Comparison of ENCODE assay signal across 1 cellular context in the genomic region with DNA sequence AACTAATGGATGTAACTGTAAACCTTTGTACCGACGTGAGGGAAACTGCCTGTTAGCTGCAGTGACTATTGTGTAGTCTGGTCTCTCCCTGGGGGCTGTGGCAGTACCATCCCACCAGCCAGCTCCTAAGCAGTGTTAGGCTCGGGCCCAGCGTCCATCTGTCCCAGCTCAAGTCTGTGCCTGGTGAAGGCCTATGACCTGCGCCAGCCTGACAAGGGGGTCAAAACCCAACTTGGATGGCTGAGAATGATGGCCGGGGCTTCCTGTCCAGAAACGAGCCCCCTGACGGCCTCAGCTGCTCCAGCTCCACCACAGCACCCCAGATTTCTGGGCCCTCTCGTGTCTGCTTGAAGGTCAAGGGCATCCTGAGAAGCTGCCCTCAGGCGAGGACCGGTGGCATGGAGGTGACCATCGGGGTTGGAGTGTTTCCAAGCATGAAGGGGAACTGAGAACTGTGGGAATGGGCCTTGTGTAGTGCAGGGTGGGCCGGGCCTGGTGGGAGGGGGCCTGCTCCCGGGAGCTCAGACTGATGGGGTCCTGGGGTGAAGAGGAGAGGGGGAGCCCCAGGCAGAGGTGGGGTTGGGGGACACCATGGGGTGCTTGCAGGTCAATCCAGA.
TF ChIP-seq lines count a peak whose summit lies in the region.

No MANE protein-coding gene starts in this region.

TF ChIP-seq in GM12878, 131 proteins besides CTCF, POLR2A, EP300 and RAD21:
- TF ChIP-seq, protein P1, sequence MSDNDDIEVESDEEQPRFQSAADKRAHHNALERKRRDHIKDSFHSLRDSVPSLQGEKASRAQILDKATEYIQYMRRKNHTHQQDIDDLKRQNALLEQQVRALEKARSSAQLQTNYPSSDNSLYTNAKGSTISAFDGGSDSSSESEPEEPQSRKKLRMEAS (IDR thresholded peaks at IDR 0.05; ENCODE audit: low read depth, low read length) = no peak
- TF ChIP-seq ETV6 (conservative IDR thresholded peaks at IDR 0.05 in 1 of 2, IDR thresholded peaks at IDR 0.05 in 1 of 2; ENCODE audit: borderline replicate concordance in 1 of 2, low read depth in 1 of 2) (no peak), STAT3 (IDR thresholded peaks at IDR 0.05; ENCODE audit: low read depth, low read length) (no peak), SMAD5 (IDR thresholded peaks at IDR 0.05; ENCODE audit: low read depth) (no peak), RB1 (IDR thresholded peaks at IDR 0.05; ENCODE audit: borderline replicate concordance) (no peak), ZNF217 (IDR thresholded peaks at IDR 0.05) (no peak), HDAC2 (IDR thresholded peaks at IDR 0.05) (no peak), EGR1 (IDR thresholded peaks at IDR 0.05; ENCODE audit: borderline replicate concordance in 1 of 2, low read depth in 2 of 2, low read length in 2 of 2) (no peak), SPI1 (IDR thresholded peaks at IDR 0.05; ENCODE audit: borderline replicate concordance, insufficient read depth, low read depth, low read length) (no peak; the same call in 1 of the 2 replicates), CBX5 (IDR thresholded peaks at IDR 0.05; ENCODE audit: low read depth) (no peak), SIX5 (IDR thresholded peaks at IDR 0.05; ENCODE audit: low read depth, low read length, severe bottlenecking) (no peak), ZSCAN29 (IDR thresholded peaks at IDR 0.05) (no peak), FOXM1 (IDR thresholded peaks at IDR 0.05; ENCODE audit: low read depth, low read length) (no peak), SMARCA5 (IDR thresholded peaks at IDR 0.05) (no peak)
- TF ChIP-seq, protein P2, sequence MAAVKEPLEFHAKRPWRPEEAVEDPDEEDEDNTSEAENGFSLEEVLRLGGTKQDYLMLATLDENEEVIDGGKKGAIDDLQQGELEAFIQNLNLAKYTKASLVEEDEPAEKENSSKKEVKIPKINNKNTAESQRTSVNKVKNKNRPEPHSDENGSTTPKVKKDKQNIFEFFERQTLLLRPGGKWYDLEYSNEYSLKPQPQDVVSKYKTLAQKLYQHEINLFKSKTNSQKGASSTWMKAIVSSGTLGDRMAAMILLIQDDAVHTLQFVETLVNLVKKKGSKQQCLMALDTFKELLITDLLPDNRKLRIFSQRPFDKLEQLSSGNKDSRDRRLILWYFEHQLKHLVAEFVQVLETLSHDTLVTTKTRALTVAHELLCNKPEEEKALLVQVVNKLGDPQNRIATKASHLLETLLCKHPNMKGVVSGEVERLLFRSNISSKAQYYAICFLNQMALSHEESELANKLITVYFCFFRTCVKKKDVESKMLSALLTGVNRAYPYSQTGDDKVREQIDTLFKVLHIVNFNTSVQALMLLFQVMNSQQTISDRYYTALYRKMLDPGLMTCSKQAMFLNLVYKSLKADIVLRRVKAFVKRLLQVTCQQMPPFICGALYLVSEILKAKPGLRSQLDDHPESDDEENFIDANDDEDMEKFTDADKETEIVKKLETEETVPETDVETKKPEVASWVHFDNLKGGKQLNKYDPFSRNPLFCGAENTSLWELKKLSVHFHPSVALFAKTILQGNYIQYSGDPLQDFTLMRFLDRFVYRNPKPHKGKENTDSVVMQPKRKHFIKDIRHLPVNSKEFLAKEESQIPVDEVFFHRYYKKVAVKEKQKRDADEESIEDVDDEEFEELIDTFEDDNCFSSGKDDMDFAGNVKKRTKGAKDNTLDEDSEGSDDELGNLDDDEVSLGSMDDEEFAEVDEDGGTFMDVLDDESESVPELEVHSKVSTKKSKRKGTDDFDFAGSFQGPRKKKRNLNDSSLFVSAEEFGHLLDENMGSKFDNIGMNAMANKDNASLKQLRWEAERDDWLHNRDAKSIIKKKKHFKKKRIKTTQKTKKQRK (IDR thresholded peaks at IDR 0.05; ENCODE audit: low read depth, low read length) = no peak
- TF ChIP-seq, protein P3, sequence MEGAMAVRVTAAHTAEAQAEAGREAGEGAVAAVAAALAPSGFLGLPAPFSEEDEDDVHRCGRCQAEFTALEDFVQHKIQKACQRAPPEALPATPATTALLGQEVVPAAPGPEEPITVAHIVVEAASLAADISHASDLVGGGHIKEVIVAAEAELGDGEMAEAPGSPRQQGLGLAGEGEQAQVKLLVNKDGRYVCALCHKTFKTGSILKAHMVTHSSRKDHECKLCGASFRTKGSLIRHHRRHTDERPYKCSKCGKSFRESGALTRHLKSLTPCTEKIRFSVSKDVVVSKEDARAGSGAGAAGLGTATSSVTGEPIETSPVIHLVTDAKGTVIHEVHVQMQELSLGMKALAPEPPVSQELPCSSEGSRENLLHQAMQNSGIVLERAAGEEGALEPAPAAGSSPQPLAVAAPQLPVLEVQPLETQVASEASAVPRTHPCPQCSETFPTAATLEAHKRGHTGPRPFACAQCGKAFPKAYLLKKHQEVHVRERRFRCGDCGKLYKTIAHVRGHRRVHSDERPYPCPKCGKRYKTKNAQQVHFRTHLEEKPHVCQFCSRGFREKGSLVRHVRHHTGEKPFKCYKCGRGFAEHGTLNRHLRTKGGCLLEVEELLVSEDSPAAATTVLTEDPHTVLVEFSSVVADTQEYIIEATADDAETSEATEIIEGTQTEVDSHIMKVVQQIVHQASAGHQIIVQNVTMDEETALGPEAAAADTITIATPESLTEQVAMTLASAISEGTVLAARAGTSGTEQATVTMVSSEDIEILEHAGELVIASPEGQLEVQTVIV (IDR thresholded peaks at IDR 0.05; ENCODE audit: borderline replicate concordance, partially characterized antibody) = no peak
- TF ChIP-seq, protein P4, sequence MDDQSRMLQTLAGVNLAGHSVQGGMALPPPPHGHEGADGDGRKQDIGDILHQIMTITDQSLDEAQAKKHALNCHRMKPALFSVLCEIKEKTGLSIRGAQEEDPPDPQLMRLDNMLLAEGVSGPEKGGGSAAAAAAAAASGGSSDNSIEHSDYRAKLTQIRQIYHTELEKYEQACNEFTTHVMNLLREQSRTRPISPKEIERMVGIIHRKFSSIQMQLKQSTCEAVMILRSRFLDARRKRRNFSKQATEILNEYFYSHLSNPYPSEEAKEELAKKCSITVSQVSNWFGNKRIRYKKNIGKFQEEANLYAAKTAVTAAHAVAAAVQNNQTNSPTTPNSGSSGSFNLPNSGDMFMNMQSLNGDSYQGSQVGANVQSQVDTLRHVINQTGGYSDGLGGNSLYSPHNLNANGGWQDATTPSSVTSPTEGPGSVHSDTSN (IDR thresholded peaks at IDR 0.05; ENCODE audit: insufficient replicate concordance, low read depth, low read length) = no peak
- TF ChIP-seq, protein P5, sequence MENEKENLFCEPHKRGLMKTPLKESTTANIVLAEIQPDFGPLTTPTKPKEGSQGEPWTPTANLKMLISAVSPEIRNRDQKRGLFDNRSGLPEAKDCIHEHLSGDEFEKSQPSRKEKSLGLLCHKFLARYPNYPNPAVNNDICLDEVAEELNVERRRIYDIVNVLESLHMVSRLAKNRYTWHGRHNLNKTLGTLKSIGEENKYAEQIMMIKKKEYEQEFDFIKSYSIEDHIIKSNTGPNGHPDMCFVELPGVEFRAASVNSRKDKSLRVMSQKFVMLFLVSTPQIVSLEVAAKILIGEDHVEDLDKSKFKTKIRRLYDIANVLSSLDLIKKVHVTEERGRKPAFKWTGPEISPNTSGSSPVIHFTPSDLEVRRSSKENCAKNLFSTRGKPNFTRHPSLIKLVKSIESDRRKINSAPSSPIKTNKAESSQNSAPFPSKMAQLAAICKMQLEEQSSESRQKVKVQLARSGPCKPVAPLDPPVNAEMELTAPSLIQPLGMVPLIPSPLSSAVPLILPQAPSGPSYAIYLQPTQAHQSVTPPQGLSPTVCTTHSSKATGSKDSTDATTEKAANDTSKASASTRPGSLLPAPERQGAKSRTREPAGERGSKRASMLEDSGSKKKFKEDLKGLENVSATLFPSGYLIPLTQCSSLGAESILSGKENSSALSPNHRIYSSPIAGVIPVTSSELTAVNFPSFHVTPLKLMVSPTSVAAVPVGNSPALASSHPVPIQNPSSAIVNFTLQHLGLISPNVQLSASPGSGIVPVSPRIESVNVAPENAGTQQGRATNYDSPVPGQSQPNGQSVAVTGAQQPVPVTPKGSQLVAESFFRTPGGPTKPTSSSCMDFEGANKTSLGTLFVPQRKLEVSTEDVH (IDR thresholded peaks at IDR 0.05; ENCODE audit: low read depth, partially characterized antibody) = no peak
- TF ChIP-seq, protein P6, sequence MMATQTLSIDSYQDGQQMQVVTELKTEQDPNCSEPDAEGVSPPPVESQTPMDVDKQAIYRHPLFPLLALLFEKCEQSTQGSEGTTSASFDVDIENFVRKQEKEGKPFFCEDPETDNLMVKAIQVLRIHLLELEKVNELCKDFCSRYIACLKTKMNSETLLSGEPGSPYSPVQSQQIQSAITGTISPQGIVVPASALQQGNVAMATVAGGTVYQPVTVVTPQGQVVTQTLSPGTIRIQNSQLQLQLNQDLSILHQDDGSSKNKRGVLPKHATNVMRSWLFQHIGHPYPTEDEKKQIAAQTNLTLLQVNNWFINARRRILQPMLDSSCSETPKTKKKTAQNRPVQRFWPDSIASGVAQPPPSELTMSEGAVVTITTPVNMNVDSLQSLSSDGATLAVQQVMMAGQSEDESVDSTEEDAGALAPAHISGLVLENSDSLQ (IDR thresholded peaks at IDR 0.05) = no peak
